In genomic region chr3:25452185-25452584, GRCh38 we compare ENCODE assay signal across 23 cellular contexts. TPM values are rescaled to one million over a fixed set of nuclear protein-coding genes. Genes with fewer than 3 reads are reported as not detected.
DNase-seq lines count a peak whose midpoint lies in the region; ATAC-seq and TF ChIP-seq lines count a peak whose summit lies in the region.
"Had no signal": no experiment of that assay in that cellular context is flagged by ENCODE, and none has a peak within 500 bp of the region (broad histone marks: within the 10 kb centered on the region; RNA-seq: fewer than 3 reads in every experiment).

No MANE protein-coding gene starts in this region.

- peaks cover 39% of the 10 kb centered on the region for H3F3A ChIP-seq in smooth muscle cell (ENCODE audit: low read depth)

- H3K9me3 ChIP-seq in cardiac muscle cell (ENCODE audit: low read depth) (no peaks in the 10 kb centered on the region), right cardiac atrium (ENCODE audit: control insufficient read depth, low read length) (no peaks in the 10 kb centered on the region), smooth muscle cell (replicated peaks; ENCODE audit: low read depth) (no peaks in the 10 kb centered on the region)

- TF ChIP-seq CTCF in cardiac muscle cell (IDR thresholded peaks at IDR 0.05; ENCODE audit: low read depth, low read length) (no peak), mesothelial cell of epicardium (IDR thresholded peaks at IDR 0.05; ENCODE audit: unreplicated experiment) (no peak), smooth muscle cell (IDR thresholded peaks at IDR 0.05; ENCODE audit: borderline replicate concordance, insufficient read depth, poor library complexity, severe bottlenecking) (no peak)

- H3K4me3 ChIP-seq in cardiac muscle cell (no peak overlapping the region), right cardiac atrium (ENCODE audit: low read length) (no peak overlapping the region), smooth muscle cell (no peak overlapping the region)
- H3K4me3 ChIP-seq: K562 had no signal

- H3K4me2 ChIP-seq in smooth muscle cell = no peak overlapping the region

- peaks cover 61% of the 10 kb centered on the region for H3K79me2 ChIP-seq in smooth muscle cell (ENCODE audit: low read depth)

- H3K27me3 Mint-ChIP-seq in mesothelial cell of epicardium (ENCODE audit: low read depth) = no peaks in the 10 kb centered on the region

- H3K36me3 Mint-ChIP-seq in mesothelial cell of epicardium = peaks cover 16% of the 10 kb centered on the region

- H3K9ac ChIP-seq in smooth muscle cell (ENCODE audit: low read depth) = no peak overlapping the region

- no peak overlapping the region for H3K4me3 Mint-ChIP-seq in mesothelial cell of epicardium

- no peak overlapping the region for H2AFZ ChIP-seq in smooth muscle cell (ENCODE audit: low read depth)

- peaks cover 84% of the 10 kb centered on the region for H3K4me1 Mint-ChIP-seq in mesothelial cell of epicardium

- H3K27me3 ChIP-seq in cardiac muscle cell (no peaks in the 10 kb centered on the region), right cardiac atrium (ENCODE audit: control insufficient read depth, insufficient read depth) (no peaks in the 10 kb centered on the region), smooth muscle cell (ENCODE audit: low read depth) (no peaks in the 10 kb centered on the region)

- H3K27ac Mint-ChIP-seq in mesothelial cell of epicardium = peak overlapping the region; percentile 85

- WGBS in right cardiac atrium = 62% methylated on average over 5 of the region's 5 CpGs
- 88% methylated on average over 5 of the region's 5 CpGs for WGBS in smooth muscle cell (ENCODE audit: low lambda C conversion rate)

- H3K27ac ChIP-seq in cardiac muscle cell (peak overlapping the region; percentile 17), right cardiac atrium (ENCODE audit: low read length) (no peak overlapping the region), smooth muscle cell (ENCODE audit: low read depth) (peak overlapping the region; percentile 6)
- H3K27ac ChIP-seq: RWPE1 had no signal

- no peaks in the 10 kb centered on the region for H3K9me3 Mint-ChIP-seq in mesothelial cell of epicardium

- no peak for DNase-seq in cardiac muscle cell (ENCODE audit: low read depth in 1 of 2, low spot score in 1 of 2)
- DNase-seq in right cardiac atrium = no peak
- peak; percentile 69 for DNase-seq in RPMI8226
- DNase-seq in mesothelial cell of epicardium (ENCODE audit: low spot score in 2 of 2, unreplicated experiment in 2 of 2) = no peak
- DNase-seq in smooth muscle cell (lab: John Stamatoyannopoulos, UW; ENCODE audit: unreplicated experiment) = no peak
- DNase-seq in DMS114 treated with DMSO at 0.1 percent for 48 hours (lab: John Stamatoyannopoulos, UW; ENCODE audit: unreplicated experiment) = no peak
- no peak for DNase-seq in stimulated activated CD8-positive, alpha-beta memory T cell treated with anti-CD3 and anti-CD28 coated beads, Interleukin-4, amount 100 ng/mL, for 48 hours
- DNase-seq: Calu3, DMS153, DND-41, Kasumi-1, MV-4-11, NCI-H1105, NCI-H1436 treated with DMSO at 0.1 percent for 48 hours, NCI-H187 treated with DMSO at 0.1 percent for 48 hours, NCI-H2171 treated with DMSO at 0.1 percent for 48 hours, NCI-H345, NCI-H510A treated with DMSO at 0.1 percent for 48 hours, NCI-H748 treated with DMSO at 0.1 percent for 48 hours, SHP77 had no signal

- intact Hi-C loops in right cardiac atrium (cut with DNase I) = no loop called here

- no peak for ATAC-seq in right cardiac atrium
- no peak for ATAC-seq in GM19328 (IDR thresholded peaks at IDR 0.05; ENCODE audit: unreplicated experiment)
- ATAC-seq: K562 had no signal

- H4K20me1 ChIP-seq in smooth muscle cell (ENCODE audit: low read depth) = peaks cover 3% of the 10 kb centered on the region

- peaks cover 53% of the 10 kb centered on the region for H3K4me1 ChIP-seq in cardiac muscle cell (ENCODE audit: low read depth)
- peaks cover 4% of the 10 kb centered on the region for H3K4me1 ChIP-seq in right cardiac atrium (ENCODE audit: control insufficient read depth, insufficient read depth, low read length)
- H3K4me1 ChIP-seq in smooth muscle cell (ENCODE audit: low read depth) = peaks cover 42% of the 10 kb centered on the region

- no peaks in the 10 kb centered on the region for H3K36me3 ChIP-seq in cardiac muscle cell
- H3K36me3 ChIP-seq in smooth muscle cell (ENCODE audit: low read depth) = no peaks in the 10 kb centered on the region

RNA-seq across cellular contexts. Expression of gene RARB, which starts 24.1 kb away (rescaled TPM):
- total RNA-seq in cardiac muscle cell (26.8 and 27.2 TPM in 2 replicates), right cardiac atrium (10 to 100 TPM; 17.0 to 26.4 (median 24.7) TPM), mesothelial cell of epicardium (106 to 117 TPM (median 117 TPM) in 3 replicates), smooth muscle cell (106 and 129 TPM in 2 replicates)
- polyA plus RNA-seq in cardiac muscle cell (22.4 and 28.3 TPM in 2 replicates), right cardiac atrium (9.5 TPM), smooth muscle cell (62.8 and 88.1 TPM in 2 replicates)
